35 cellular contexts compared by ENCODE assay signal in the genomic region with DNA sequence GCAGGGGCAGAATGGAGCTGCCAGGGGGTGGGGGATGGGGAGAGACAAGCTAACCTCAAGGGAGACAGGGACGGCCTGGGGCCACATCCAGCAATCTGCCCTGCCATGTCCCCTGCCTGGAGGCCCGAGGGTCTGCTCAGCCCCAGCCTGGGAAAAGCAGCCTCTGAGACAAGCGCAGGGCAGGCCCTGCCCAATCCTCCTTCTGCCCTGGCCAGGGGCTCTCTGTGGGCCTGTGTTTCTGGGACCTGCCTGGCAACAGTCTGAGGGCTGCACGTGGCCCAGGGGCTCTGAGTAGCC. TPM values are rescaled to one million over a fixed set of nuclear protein-coding genes. Genes with fewer than 3 reads are reported as not detected.
"Had no signal": no experiment of that assay in that cellular context is flagged by ENCODE, and none has a peak within 500 bp of the region (broad histone marks: within the 10 kb centered on the region; RNA-seq: fewer than 3 reads in every experiment).

No MANE protein-coding gene starts in this region.

- H3K36me3 ChIP-seq: ascending aorta, cardiac muscle cell, colonic mucosa, gastrocnemius medialis, left ventricle myocardium inferior, right lobe of liver, uterus had no signal

- H3K4me1 ChIP-seq: ascending aorta, colonic mucosa, gastrocnemius medialis, uterus had no signal

- H3K27ac ChIP-seq: ascending aorta, cardiac muscle cell, colonic mucosa, dorsolateral prefrontal cortex, gastrocnemius medialis, left ventricle myocardium inferior, right lobe of liver, uterus had no signal

- H3K9me3 ChIP-seq: ascending aorta, colonic mucosa, gastrocnemius medialis, left ventricle myocardium inferior, mucosa of descending colon, right lobe of liver, uterus had no signal

- H3K27me3 ChIP-seq: ascending aorta, cardiac muscle cell, colonic mucosa, dorsolateral prefrontal cortex, right lobe of liver, uterus had no signal

- DNase-seq: activated CD4-positive, alpha-beta memory T cell treated with anti-CD3 and anti-CD28 coated beads for 36 hours; activated CD4-positive, alpha-beta T cell treated with anti-CD3 and anti-CD28 coated beads, Interleukin-2, amount 10 ng/mL, durations not matched to agents 24 days and 14 days; activated CD4-positive, CD25-positive, alpha-beta regulatory T cell treated with anti-CD3 and anti-CD28 coated beads, Interleukin-2, amount 50 U/mL, for 72 hours; activated CD8-positive, alpha-beta memory T cell treated with anti-CD3 and anti-CD28 coated beads, Interleukin-2, amount 50 U/mL, for 4 hours; activated gamma-delta T cell; activated naive CD4-positive, alpha-beta T cell treated with anti-CD3 and anti-CD28 coated beads, Interleukin-2, amount 10 ng/mL, durations not matched to agents 7 days and 5 days; activated naive CD8-positive, alpha-beta T cell treated with anti-CD3 and anti-CD28 coated beads, Interleukin-2, amount 10 ng/mL, durations not matched to agents 7 days and 5 days; activated T-cell treated with anti-CD3 and anti-CD28 coated beads, Interleukin-2, amount 50 U/mL, for 1 hour; cerebellar nuclear complex; colonic mucosa; dorsolateral prefrontal cortex; effector memory CD4-positive, alpha-beta T cell; erythroblast; gastrocnemius medialis; hippocampal formation; immature natural killer cell; left ventricle myocardium inferior; mucosa of descending colon; right lobe of liver; stimulated activated CD4-positive, alpha-beta T cell treated with anti-CD3 and anti-CD28 coated beads, Interleukin-4, amount 100 ng/mL, for 24 hours; T-helper 9 cell; uterus had no signal

- H3K4me3 ChIP-seq: ascending aorta, cardiac muscle cell, colonic mucosa, dorsolateral prefrontal cortex, gastrocnemius medialis, left ventricle myocardium inferior, mucosa of descending colon, right lobe of liver, uterus had no signal

- ATAC-seq: gastrocnemius medialis; mucosa of descending colon; right lobe of liver; stimulated activated effector memory CD8-positive, alpha-beta T cell treated with anti-CD3 and anti-CD28 coated beads, Interleukin-12 subunit alpha, Interleukin-12 subunit beta, amount 100 ng/mL, for 72 hours had no signal

RNA-seq across cellular contexts. Expression of gene CCDC187, which starts 44.4 kb away (rescaled TPM):
- total RNA-seq: activated CD4-positive, alpha-beta memory T cell treated with anti-CD3 and anti-CD28 coated beads for 36 hours; activated CD4-positive, alpha-beta T cell treated with anti-CD3 and anti-CD28 coated beads, Interleukin-2, amount 10 ng/mL, durations not matched to agents 24 days and 14 days; activated CD8-positive, alpha-beta memory T cell treated with anti-CD3 and anti-CD28 coated beads for 36 hours; activated naive CD8-positive, alpha-beta T cell treated with anti-CD3 and anti-CD28 coated beads, Interleukin-2, amount 10 ng/mL, durations not matched to agents 7 days and 5 days; gastrocnemius medialis; left ventricle myocardium inferior; lung microvascular endothelial cell; mesenteric fat pad; myocyte; natural killer cell treated with Interleukin-12 subunit alpha and Interleukin-12 subunit beta and Interleukin-15 and Interleukin-18, amount 100 ng/mL, for 72 hours; osteocyte; renal cortical epithelial cell; subcutaneous adipose tissue had no signal
- polyA plus RNA-seq: immature natural killer cell had no signal

RNA-seq across cellular contexts. Expression of gene LHX3, which starts 54.5 kb away (rescaled TPM):
- total RNA-seq: activated CD4-positive, alpha-beta memory T cell treated with anti-CD3 and anti-CD28 coated beads for 36 hours; activated CD4-positive, alpha-beta T cell treated with anti-CD3 and anti-CD28 coated beads, Interleukin-2, amount 10 ng/mL, durations not matched to agents 24 days and 14 days; activated CD8-positive, alpha-beta memory T cell treated with anti-CD3 and anti-CD28 coated beads for 36 hours; activated naive CD8-positive, alpha-beta T cell treated with anti-CD3 and anti-CD28 coated beads, Interleukin-2, amount 10 ng/mL, durations not matched to agents 7 days and 5 days; ascending aorta; cardiac muscle cell; colonic mucosa; gastrocnemius medialis; left ventricle myocardium inferior; lung microvascular endothelial cell; mesenteric fat pad; mucosa of descending colon; myocyte; osteocyte; progenitor cell of endocrine pancreas; renal cortical epithelial cell; right lobe of liver; skeletal muscle tissue; subcutaneous adipose tissue; uterus had no signal
- polyA plus RNA-seq: cardiac muscle cell, immature natural killer cell had no signal
